ENCODE assay signal across 1 cellular context in the genomic region with DNA sequence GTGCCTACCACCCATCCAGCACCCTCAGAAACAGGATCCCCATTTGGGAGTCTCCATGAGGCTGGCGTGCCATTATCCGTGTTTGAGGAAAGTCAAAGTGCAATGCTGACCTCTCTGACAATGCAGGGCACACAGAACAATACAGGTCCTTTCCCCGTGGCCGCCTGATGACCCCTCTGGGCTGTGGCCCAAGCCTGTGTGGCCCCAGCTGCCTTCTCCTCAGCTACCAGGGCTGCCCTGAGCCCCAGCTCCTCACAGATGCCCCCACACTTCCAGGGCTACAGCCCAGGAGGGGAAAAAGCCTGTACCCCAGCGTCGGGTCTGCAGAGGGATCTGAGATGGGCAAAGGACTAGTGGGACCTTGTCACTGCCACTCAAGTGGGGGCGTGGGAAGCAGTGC.
TF ChIP-seq lines count a peak whose summit lies in the region.

No MANE protein-coding gene starts in this region.

TF ChIP-seq in GM23338, 12 proteins besides CTCF, POLR2A, EP300 and RAD21 (continued from another document):
- TF ChIP-seq, protein P1, sequence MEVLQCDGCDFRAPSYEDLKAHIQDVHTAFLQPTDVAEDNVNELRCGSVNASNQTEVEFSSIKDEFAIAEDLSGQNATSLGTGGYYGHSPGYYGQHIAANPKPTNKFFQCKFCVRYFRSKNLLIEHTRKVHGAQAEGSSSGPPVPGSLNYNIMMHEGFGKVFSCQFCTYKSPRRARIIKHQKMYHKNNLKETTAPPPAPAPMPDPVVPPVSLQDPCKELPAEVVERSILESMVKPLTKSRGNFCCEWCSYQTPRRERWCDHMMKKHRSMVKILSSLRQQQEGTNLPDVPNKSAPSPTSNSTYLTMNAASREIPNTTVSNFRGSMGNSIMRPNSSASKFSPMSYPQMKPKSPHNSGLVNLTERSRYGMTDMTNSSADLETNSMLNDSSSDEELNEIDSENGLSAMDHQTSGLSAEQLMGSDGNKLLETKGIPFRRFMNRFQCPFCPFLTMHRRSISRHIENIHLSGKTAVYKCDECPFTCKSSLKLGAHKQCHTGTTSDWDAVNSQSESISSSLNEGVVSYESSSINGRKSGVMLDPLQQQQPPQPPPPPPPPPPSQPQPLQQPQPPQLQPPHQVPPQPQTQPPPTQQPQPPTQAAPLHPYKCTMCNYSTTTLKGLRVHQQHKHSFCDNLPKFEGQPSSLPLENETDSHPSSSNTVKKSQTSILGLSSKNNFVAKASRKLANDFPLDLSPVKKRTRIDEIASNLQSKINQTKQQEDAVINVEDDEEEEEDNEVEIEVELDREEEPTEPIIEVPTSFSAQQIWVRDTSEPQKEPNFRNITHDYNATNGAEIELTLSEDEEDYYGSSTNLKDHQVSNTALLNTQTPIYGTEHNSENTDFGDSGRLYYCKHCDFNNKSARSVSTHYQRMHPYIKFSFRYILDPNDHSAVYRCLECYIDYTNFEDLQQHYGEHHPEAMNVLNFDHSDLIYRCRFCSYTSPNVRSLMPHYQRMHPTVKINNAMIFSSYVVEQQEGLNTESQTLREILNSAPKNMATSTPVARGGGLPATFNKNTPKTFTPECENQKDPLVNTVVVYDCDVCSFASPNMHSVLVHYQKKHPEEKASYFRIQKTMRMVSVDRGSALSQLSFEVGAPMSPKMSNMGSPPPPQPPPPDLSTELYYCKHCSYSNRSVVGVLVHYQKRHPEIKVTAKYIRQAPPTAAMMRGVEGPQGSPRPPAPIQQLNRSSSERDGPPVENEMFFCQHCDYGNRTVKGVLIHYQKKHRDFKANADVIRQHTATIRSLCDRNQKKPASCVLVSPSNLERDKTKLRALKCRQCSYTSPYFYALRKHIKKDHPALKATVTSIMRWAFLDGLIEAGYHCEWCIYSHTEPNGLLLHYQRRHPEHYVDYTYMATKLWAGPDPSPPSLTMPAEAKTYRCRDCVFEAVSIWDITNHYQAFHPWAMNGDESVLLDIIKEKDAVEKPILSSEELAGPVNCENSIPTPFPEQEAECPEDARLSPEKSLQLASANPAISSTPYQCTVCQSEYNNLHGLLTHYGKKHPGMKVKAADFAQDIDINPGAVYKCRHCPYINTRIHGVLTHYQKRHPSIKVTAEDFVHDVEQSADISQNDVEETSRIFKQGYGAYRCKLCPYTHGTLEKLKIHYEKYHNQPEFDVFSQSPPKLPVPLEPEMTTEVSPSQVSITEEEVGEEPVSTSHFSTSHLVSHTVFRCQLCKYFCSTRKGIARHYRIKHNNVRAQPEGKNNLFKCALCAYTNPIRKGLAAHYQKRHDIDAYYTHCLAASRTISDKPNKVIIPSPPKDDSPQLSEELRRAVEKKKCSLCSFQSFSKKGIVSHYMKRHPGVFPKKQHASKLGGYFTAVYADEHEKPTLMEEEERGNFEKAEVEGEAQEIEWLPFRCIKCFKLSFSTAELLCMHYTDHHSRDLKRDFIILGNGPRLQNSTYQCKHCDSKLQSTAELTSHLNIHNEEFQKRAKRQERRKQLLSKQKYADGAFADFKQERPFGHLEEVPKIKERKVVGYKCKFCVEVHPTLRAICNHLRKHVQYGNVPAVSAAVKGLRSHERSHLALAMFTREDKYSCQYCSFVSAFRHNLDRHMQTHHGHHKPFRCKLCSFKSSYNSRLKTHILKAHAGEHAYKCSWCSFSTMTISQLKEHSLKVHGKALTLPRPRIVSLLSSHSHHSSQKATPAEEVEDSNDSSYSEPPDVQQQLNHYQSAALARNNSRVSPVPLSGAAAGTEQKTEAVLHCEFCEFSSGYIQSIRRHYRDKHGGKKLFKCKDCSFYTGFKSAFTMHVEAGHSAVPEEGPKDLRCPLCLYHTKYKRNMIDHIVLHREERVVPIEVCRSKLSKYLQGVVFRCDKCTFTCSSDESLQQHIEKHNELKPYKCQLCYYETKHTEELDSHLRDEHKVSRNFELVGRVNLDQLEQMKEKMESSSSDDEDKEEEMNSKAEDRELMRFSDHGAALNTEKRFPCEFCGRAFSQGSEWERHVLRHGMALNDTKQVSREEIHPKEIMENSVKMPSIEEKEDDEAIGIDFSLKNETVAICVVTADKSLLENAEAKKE (CRISPR knock-in tag; IDR thresholded peaks at IDR 0.05), result no peak
- TF ChIP-seq, protein P2, sequence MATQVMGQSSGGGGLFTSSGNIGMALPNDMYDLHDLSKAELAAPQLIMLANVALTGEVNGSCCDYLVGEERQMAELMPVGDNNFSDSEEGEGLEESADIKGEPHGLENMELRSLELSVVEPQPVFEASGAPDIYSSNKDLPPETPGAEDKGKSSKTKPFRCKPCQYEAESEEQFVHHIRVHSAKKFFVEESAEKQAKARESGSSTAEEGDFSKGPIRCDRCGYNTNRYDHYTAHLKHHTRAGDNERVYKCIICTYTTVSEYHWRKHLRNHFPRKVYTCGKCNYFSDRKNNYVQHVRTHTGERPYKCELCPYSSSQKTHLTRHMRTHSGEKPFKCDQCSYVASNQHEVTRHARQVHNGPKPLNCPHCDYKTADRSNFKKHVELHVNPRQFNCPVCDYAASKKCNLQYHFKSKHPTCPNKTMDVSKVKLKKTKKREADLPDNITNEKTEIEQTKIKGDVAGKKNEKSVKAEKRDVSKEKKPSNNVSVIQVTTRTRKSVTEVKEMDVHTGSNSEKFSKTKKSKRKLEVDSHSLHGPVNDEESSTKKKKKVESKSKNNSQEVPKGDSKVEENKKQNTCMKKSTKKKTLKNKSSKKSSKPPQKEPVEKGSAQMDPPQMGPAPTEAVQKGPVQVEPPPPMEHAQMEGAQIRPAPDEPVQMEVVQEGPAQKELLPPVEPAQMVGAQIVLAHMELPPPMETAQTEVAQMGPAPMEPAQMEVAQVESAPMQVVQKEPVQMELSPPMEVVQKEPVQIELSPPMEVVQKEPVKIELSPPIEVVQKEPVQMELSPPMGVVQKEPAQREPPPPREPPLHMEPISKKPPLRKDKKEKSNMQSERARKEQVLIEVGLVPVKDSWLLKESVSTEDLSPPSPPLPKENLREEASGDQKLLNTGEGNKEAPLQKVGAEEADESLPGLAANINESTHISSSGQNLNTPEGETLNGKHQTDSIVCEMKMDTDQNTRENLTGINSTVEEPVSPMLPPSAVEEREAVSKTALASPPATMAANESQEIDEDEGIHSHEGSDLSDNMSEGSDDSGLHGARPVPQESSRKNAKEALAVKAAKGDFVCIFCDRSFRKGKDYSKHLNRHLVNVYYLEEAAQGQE (IDR thresholded peaks at IDR 0.05; ENCODE audit: unreplicated experiment), result no peak
TF ChIP-seq in GM23338: peak in this region for 0.
